Comparison of ENCODE assay signal across 17 cellular contexts in genomic region chr2:101295895-101296294, GRCh38. TPM values are rescaled to one million over a fixed set of nuclear protein-coding genes. Genes with fewer than 3 reads are reported as not detected.
DNase-seq lines count a peak whose midpoint lies in the region; ATAC-seq, FAIRE-seq and TF ChIP-seq lines count a peak whose summit lies in the region.
"Had no signal": no experiment of that assay in that cellular context is flagged by ENCODE, and none has a peak within 500 bp of the region (broad histone marks: within the 10 kb centered on the region; RNA-seq: fewer than 3 reads in every experiment).

No MANE protein-coding gene starts in this region.

- peaks cover 8% of the 10 kb centered on the region for H3K9me1 ChIP-seq in IMR-90 (ENCODE audit: insufficient read depth, low read length)

- no peaks in the 10 kb centered on the region for H3K27me3 ChIP-seq in CD4-positive, alpha-beta memory T cell (ENCODE audit: insufficient read depth, low read length)
- H3K27me3 ChIP-seq in IMR-90 (ENCODE audit: control insufficient read depth, insufficient read depth, low read length) (no peaks in the 10 kb centered on the region), HepG2 (ENCODE audit: control insufficient read depth in 1 of 2, insufficient read depth in 2 of 2, low read length in 2 of 2) (no peaks in the 10 kb centered on the region)
- H3K27me3 ChIP-seq: adrenal gland had no signal

- no peak overlapping the region for H2AK5ac ChIP-seq in IMR-90 (ENCODE audit: low read depth, low read length)

- H3K4me3 ChIP-seq in CD4-positive, alpha-beta memory T cell (ENCODE audit: low read length in 2 of 2) = no peak overlapping the region
- H3K4me3 ChIP-seq in IMR-90 (ENCODE audit: insufficient read depth, low read depth, low read length) (no peak overlapping the region), HepG2 (replicated peaks in 1 of 3; ENCODE audit: insufficient read depth in 1 of 3, low read depth in 2 of 3, low read length in 3 of 3) (no peak overlapping the region)
- H3K4me3 ChIP-seq: adrenal gland had no signal

- no peak overlapping the region for H3K27ac ChIP-seq in CD4-positive, alpha-beta memory T cell (ENCODE audit: low read depth, low read length)
- H3K27ac ChIP-seq in IMR-90 (ENCODE audit: insufficient read depth, low read length) (no peak overlapping the region), HepG2 (ENCODE audit: extremely low read length, insufficient read depth, low read length) (no peak overlapping the region)
- H3K27ac ChIP-seq: adrenal gland had no signal

- no peak overlapping the region for H2BK15ac ChIP-seq in IMR-90 (ENCODE audit: low read depth, low read length)

- TF ChIP-seq CTCF in IMR-90 (conservative IDR thresholded peaks at IDR 0.05; ENCODE audit: low read depth, low read length) = no peak
- no peak for TF ChIP-seq CTCF in HepG2 (CRISPR knock-in tag; IDR thresholded peaks at IDR 0.05)

- in situ Hi-C loops in IMR-90 (cut with MboI; ENCODE audit: low sequenced_read_pairs) (no loop called here), HepG2 (cut with HindIII; ENCODE audit: extremely low pct_ligation_motif_present, low pct_unique_long_range_greater_than_20kb) (no loop called here)

- H3K4ac ChIP-seq in IMR-90 (ENCODE audit: low read depth, low read length) = 0 out of 2 replicates have a peak overlapping the region, but pooled peaks have one; percentile 49

- peaks cover 86% of the 10 kb centered on the region for H3K79me2 ChIP-seq in HepG2 (ENCODE audit: insufficient read depth, low read length)

- no peaks in the 10 kb centered on the region for H3K27me3 Mint-ChIP-seq in CD4-positive, alpha-beta memory T cell
- H3K27me3 Mint-ChIP-seq in central memory CD8-positive, alpha-beta T cell = no peaks in the 10 kb centered on the region
- no peaks in the 10 kb centered on the region for H3K27me3 Mint-ChIP-seq in activated CD4-positive, alpha-beta T cell treated with anti-CD3 and anti-CD28 coated beads, Interleukin-2, amount 10 ng/mL, durations not matched to agents 24 days and 14 days
- H3K27me3 Mint-ChIP-seq: activated CD4-positive, alpha-beta T cell treated with anti-CD3 and anti-CD28 coated beads for 36 hours; dendritic cell treated with granulocyte-macrophage colony-stimulating factor and Interleukin-4, amounts not matched to agents 40 ng/mL and 50 ng/mL, for 4 days; stimulated activated naive CD8-positive, alpha-beta T cell treated with anti-CD3 and anti-CD28 coated beads, Interleukin-15, amount 100 ng/mL, for 72 hours had no signal

- H3K36me3 Mint-ChIP-seq in CD4-positive, alpha-beta memory T cell = peaks cover 3 to 71% of the 10 kb centered on the region in 2 donors
- H3K36me3 Mint-ChIP-seq in central memory CD8-positive, alpha-beta T cell (ENCODE audit: insufficient read depth) = peaks cover 41% of the 10 kb centered on the region
- peaks cover 44% of the 10 kb centered on the region for H3K36me3 Mint-ChIP-seq in activated CD4-positive, alpha-beta T cell treated with anti-CD3 and anti-CD28 coated beads, Interleukin-2, amount 10 ng/mL, durations not matched to agents 24 days and 14 days (ENCODE audit: low read depth)

- H3K4me1 Mint-ChIP-seq in CD4-positive, alpha-beta memory T cell = peaks cover 48 to 87% (median 57%) of the 10 kb centered on the region in 4 donors
- peaks cover 53% of the 10 kb centered on the region for H3K4me1 Mint-ChIP-seq in central memory CD8-positive, alpha-beta T cell
- peaks cover 31% of the 10 kb centered on the region for H3K4me1 Mint-ChIP-seq in activated CD4-positive, alpha-beta T cell treated with anti-CD3 and anti-CD28 coated beads, Interleukin-2, amount 10 ng/mL, durations not matched to agents 24 days and 14 days

- H3K36me3 ChIP-seq in CD4-positive, alpha-beta memory T cell (ENCODE audit: insufficient read depth, low read length) = peaks cover 28% of the 10 kb centered on the region
- H3K36me3 ChIP-seq in IMR-90 (ENCODE audit: control insufficient read depth, insufficient read depth, low read length) = peaks cover 4% of the 10 kb centered on the region; the same call in 1 of the 2 replicates
- H3K36me3 ChIP-seq in HepG2 (replicated peaks in 1 of 2; ENCODE audit: control insufficient read depth in 1 of 2, insufficient read depth in 2 of 2, low read length in 2 of 2) = peaks cover 15 to 77% of the 10 kb centered on the region in 2 experiments

- H2BK120ac ChIP-seq in IMR-90 (ENCODE audit: low read depth, low read length) = 0 out of 2 replicates have a peak overlapping the region, but pooled peaks have one; percentile 45

- no peak for TF ChIP-seq POLR2A in IMR-90 (IDR thresholded peaks at IDR 0.05; ENCODE audit: low read depth, low read length)
- TF ChIP-seq POLR2A in HepG2 (IDR thresholded peaks at IDR 0.05; ENCODE audit: insufficient read depth in 1 of 2, low read depth in 2 of 2, low read length in 2 of 2) = no peak

- no peak overlapping the region for H2AK9ac ChIP-seq in IMR-90 (replicated peaks; ENCODE audit: low read depth, low read length, poor library complexity)

- no peak overlapping the region for H4K5ac ChIP-seq in IMR-90 (ENCODE audit: low read depth, low read length)

- peak overlapping the region; percentile 88 for H2BK5ac ChIP-seq in IMR-90 (ENCODE audit: low read depth, low read length, poor library complexity, severe bottlenecking)

- intact Hi-C loops in CD4-positive, alpha-beta memory T cell (cut with micrococcal nuclease) = no loop called here
- intact Hi-C loops in IMR-90 (cut with micrococcal nuclease) = no loop called here
- intact Hi-C loops in HepG2 (cut with micrococcal nuclease; ENCODE audit: unreplicated experiment) = no loop called here
- intact Hi-C loops in activated CD4-positive, alpha-beta T cell treated with anti-CD3 and anti-CD28 coated beads, Interleukin-2, amount 10 ng/mL, durations not matched to agents 24 days and 14 days (cut with micrococcal nuclease) = no loop called here

- H3K79me1 ChIP-seq in IMR-90 (ENCODE audit: low read depth in 1 of 2, low read length in 2 of 2) = peaks cover 24 to 66% of the 10 kb centered on the region in 2 experiments

- H4K8ac ChIP-seq in IMR-90 (ENCODE audit: low read depth in 2 of 2, low read length in 2 of 2) = peak overlapping the region in 1 of 2 experiments; percentile 61; a peak in 1 of 4 replicates

- WGBS in IMR-90 (ENCODE audit: extremely low coverage in 2 of 2, insufficient read length in 1 of 2), 2 experiments = no CpG with 5 or more reads among the region's 2 CpGs
- 95% methylated on average over 2 of the region's 2 CpGs for WGBS in HepG2 (ENCODE audit: low lambda C conversion rate)

- TF ChIP-seq EP300 in HepG2 (IDR thresholded peaks at IDR 0.05; ENCODE audit: low read depth in 2 of 2, low read length in 2 of 2) (no peak), HepG2 (CRISPR knock-in tag; IDR thresholded peaks at IDR 0.05; ENCODE audit: borderline replicate concordance) (no peak)

- POLR2A ChIA-PET in CD4-positive, alpha-beta memory T cell (lab: Charles Lee; ENCODE audit: partially characterized antibody) = interaction anchor here (1.0 to 2.5 kb wide), 3 partner anchors 11 to 42 kb away, joined by 5 to 6 read pairs (median 5); partner anchors contain the start of gene CNOT11
- POLR2A ChIA-PET in IMR-90 (lab: Charles Lee; ENCODE audit: unreplicated experiment) (no interaction called here), HepG2 (lab: Yijun Ruan, JAX) (interaction anchor here (1.0 to 1.7 kb wide), 2 partner anchors 8 to 13 kb away, joined by 3 to 7 read pairs; partner anchors contain the start of gene RNF149)

- H3K9ac ChIP-seq in IMR-90 (ENCODE audit: low read depth, low read length) = no peak overlapping the region
- no peak overlapping the region for H3K9ac ChIP-seq in HepG2 (ENCODE audit: insufficient read depth, low read depth, low read length)

- peak overlapping the region; percentile 76; the same call in 1 of the 2 replicates for H3K18ac ChIP-seq in IMR-90 (ENCODE audit: low read depth, low read length)

- dilution Hi-C loops in IMR-90 (cut with HindIII; ENCODE audit: low sequenced_read_pairs, unreplicated experiment) = no loop called here

- H4K91ac ChIP-seq in IMR-90 (ENCODE audit: insufficient read depth, low read depth, low read length) = no peak overlapping the region

- CTCF ChIA-PET in CD4-positive, alpha-beta memory T cell (lab: Charles Lee; ENCODE audit: partially characterized antibody) = interaction anchor here (1.1 to 2.0 kb wide), 2 partner anchors 24 to 49 kb away, joined by 3 to 4 read pairs; no protein-coding TSS in a partner anchor
- CTCF ChIA-PET in IMR-90 (lab: Yijun Ruan, JAX) = interaction anchor here (0.6 kb wide), 1 partner anchor 51 kb away, joined by 3 read pairs; no protein-coding TSS in a partner anchor
- CTCF ChIA-PET in HepG2 (lab: Yijun Ruan, JAX; ENCODE audit: low intra/inter-chr PET ratio, low total read pairs) = no interaction called here

- peak overlapping the region; percentile 67 for H3K4me2 ChIP-seq in IMR-90 (ENCODE audit: low read depth, low read length)
- no peak overlapping the region for H3K4me2 ChIP-seq in HepG2 (ENCODE audit: low read depth, low read length)

- peak overlapping the region in 6 of 8 donors; percentile 21 to 81 (median 51) for H3K4me3 Mint-ChIP-seq in CD4-positive, alpha-beta memory T cell
- H3K4me3 Mint-ChIP-seq in central memory CD8-positive, alpha-beta T cell = peak overlapping the region; percentile 1
- H3K4me3 Mint-ChIP-seq in activated CD4-positive, alpha-beta T cell treated with anti-CD3 and anti-CD28 coated beads, Interleukin-2, amount 10 ng/mL, durations not matched to agents 24 days and 14 days = no peak overlapping the region
- H3K4me3 Mint-ChIP-seq: activated CD4-positive, alpha-beta T cell treated with anti-CD3 and anti-CD28 coated beads for 36 hours; dendritic cell treated with granulocyte-macrophage colony-stimulating factor and Interleukin-4, amounts not matched to agents 40 ng/mL and 50 ng/mL, for 4 days; stimulated activated naive CD8-positive, alpha-beta T cell treated with anti-CD3 and anti-CD28 coated beads, Interleukin-15, amount 100 ng/mL, for 72 hours had no signal

- H3K14ac ChIP-seq in IMR-90 (replicated peaks; ENCODE audit: low read depth, low read length) = 0 out of 2 replicates have a peak overlapping the region, but pooled peaks have one; percentile 56

- peak; percentile 94 for ATAC-seq in IMR-90 (ENCODE audit: low read depth)
- ATAC-seq in central memory CD8-positive, alpha-beta T cell (replicated peaks; ENCODE audit: extremely low read depth, poor library complexity, severe bottlenecking) = no peak
- no peak for ATAC-seq in HepG2
- no peak for ATAC-seq in GM21515 (IDR thresholded peaks at IDR 0.05; ENCODE audit: unreplicated experiment)
- ATAC-seq: activated CD4-positive, alpha-beta T cell treated with anti-CD3 and anti-CD28 coated beads for 36 hours; stimulated activated naive CD8-positive, alpha-beta T cell treated with anti-CD3 and anti-CD28 coated beads, Interleukin-15, amount 100 ng/mL, for 72 hours had no signal

- peaks cover 68% of the 10 kb centered on the region for H3K4me1 ChIP-seq in CD4-positive, alpha-beta memory T cell (ENCODE audit: insufficient read depth, low read length)
- H3K4me1 ChIP-seq in IMR-90 (ENCODE audit: control insufficient read depth, insufficient read depth, low read length) (peaks cover 6% of the 10 kb centered on the region), HepG2 (ENCODE audit: insufficient read depth, low read length) (peaks cover 52% of the 10 kb centered on the region)

- FAIRE-seq in HepG2 (lab: Jason Lieb, UNC) = no peak

- H3K9me3 ChIP-seq in CD4-positive, alpha-beta memory T cell (ENCODE audit: control insufficient read depth in 1 of 2, low read length in 2 of 2) = no peaks in the 10 kb centered on the region
- H3K9me3 ChIP-seq in IMR-90 (ENCODE audit: control insufficient read depth, insufficient read depth, low read length) = no peaks in the 10 kb centered on the region
- H3K9me3 ChIP-seq in HepG2 (ENCODE audit: low read length) = no peaks in the 10 kb centered on the region
- H3K9me3 ChIP-seq: adrenal gland had no signal

- peak overlapping the region in 6 of 7 donors; percentile 8 to 96 (median 72) for H3K27ac Mint-ChIP-seq in CD4-positive, alpha-beta memory T cell
- peak overlapping the region; percentile 67 for H3K27ac Mint-ChIP-seq in central memory CD8-positive, alpha-beta T cell (ENCODE audit: low read depth)
- no peak overlapping the region for H3K27ac Mint-ChIP-seq in activated CD4-positive, alpha-beta T cell treated with anti-CD3 and anti-CD28 coated beads, Interleukin-2, amount 10 ng/mL, durations not matched to agents 24 days and 14 days
- H3K27ac Mint-ChIP-seq: activated CD4-positive, alpha-beta T cell treated with anti-CD3 and anti-CD28 coated beads for 36 hours; dendritic cell treated with granulocyte-macrophage colony-stimulating factor and Interleukin-4, amounts not matched to agents 40 ng/mL and 50 ng/mL, for 4 days; stimulated activated naive CD8-positive, alpha-beta T cell treated with anti-CD3 and anti-CD28 coated beads, Interleukin-15, amount 100 ng/mL, for 72 hours had no signal

- H3K56ac ChIP-seq in IMR-90 (ENCODE audit: extremely low read depth, insufficient read depth, low read length) = no peak overlapping the region

- DNase-seq in CD4-positive, alpha-beta memory T cell = no peak
- DNase-seq in IMR-90 (peak; percentile 86), HepG2 (ENCODE audit: low spot score) (no peak), NCI-H1417 (lab: John Stamatoyannopoulos, UW) (no peak), COR-L47 (lab: John Stamatoyannopoulos, UW) (no peak)
- no peak for DNase-seq in central memory CD8-positive, alpha-beta T cell (ENCODE audit: low spot score in 2 of 2)
- no peak for DNase-seq in activated CD4-positive, alpha-beta T cell treated with anti-CD3 and anti-CD28 coated beads, Interleukin-2, amount 10 ng/mL, durations not matched to agents 24 days and 14 days
- DNase-seq: activated CD4-positive, alpha-beta T cell treated with anti-CD3 and anti-CD28 coated beads for 36 hours; hippocampal formation; NCI-H1417 treated with DMSO at 0.1 percent for 48 hours; NCI-H226; SHP77; stimulated activated naive CD8-positive, alpha-beta T cell treated with anti-CD3 and anti-CD28 coated beads, Interleukin-15, amount 100 ng/mL, for 72 hours; T1000 had no signal

- peaks cover 48% of the 10 kb centered on the region for H4K20me1 ChIP-seq in IMR-90 (ENCODE audit: insufficient read depth, low read length)
- H4K20me1 ChIP-seq in HepG2 (ENCODE audit: insufficient read depth, low read length) = peaks cover 56% of the 10 kb centered on the region

- TF ChIP-seq RAD21 in IMR-90 (IDR thresholded peaks at IDR 0.05; ENCODE audit: low read length) (no peak), HepG2 (CRISPR knock-in tag; IDR thresholded peaks at IDR 0.05) (no peak)

- no TSS peak for BruUV-seq in IMR-90 (replicated peaks; lab: Mats Ljungman, UMichigan)
- no TSS peak for BruUV-seq in HepG2 (replicated peaks; lab: Mats Ljungman, UMichigan)

- no peak overlapping the region for H3K23ac ChIP-seq in IMR-90 (ENCODE audit: low read depth, low read length)

- no peak overlapping the region for H2BK20ac ChIP-seq in IMR-90 (ENCODE audit: low read depth, low read length)

- H2AFZ ChIP-seq in IMR-90 (replicated peaks; ENCODE audit: low read length, poor library complexity) = no peak overlapping the region
- H2AFZ ChIP-seq in HepG2 (ENCODE audit: low read length) = no peak overlapping the region

- no peaks in the 10 kb centered on the region for H3K9me3 Mint-ChIP-seq in CD4-positive, alpha-beta memory T cell
- H3K9me3 Mint-ChIP-seq in central memory CD8-positive, alpha-beta T cell = no peaks in the 10 kb centered on the region
- H3K9me3 Mint-ChIP-seq in activated CD4-positive, alpha-beta T cell treated with anti-CD3 and anti-CD28 coated beads, Interleukin-2, amount 10 ng/mL, durations not matched to agents 24 days and 14 days = no peaks in the 10 kb centered on the region
- H3K9me3 Mint-ChIP-seq: dendritic cell treated with granulocyte-macrophage colony-stimulating factor and Interleukin-4, amounts not matched to agents 40 ng/mL and 50 ng/mL, for 4 days; stimulated activated naive CD8-positive, alpha-beta T cell treated with anti-CD3 and anti-CD28 coated beads, Interleukin-15, amount 100 ng/mL, for 72 hours had no signal

RNA-seq across cellular contexts. Expression of gene RNF149, which starts 12.6 kb away (rescaled TPM):
- 100 to 1,000 TPM; 138 to 154 TPM for total RNA-seq in CD4-positive, alpha-beta memory T cell
- 10 to 100 TPM; 67.6 to 94.6 TPM for polyA plus RNA-seq in CD4-positive, alpha-beta memory T cell
- 18.6 and 26.4 TPM in 2 replicates for total RNA-seq in IMR-90 (2012; rRNA removed)
- 13.0 and 14.5 TPM in 2 replicates for polyA plus RNA-seq in IMR-90 (2012; rRNA removed)
- polyA plus RNA-seq in IMR-90 (2012; cell fraction: cytosol; rRNA removed) = 6.0 and 11.0 TPM in 2 replicates
- polyA plus RNA-seq in IMR-90 (2012; cell fraction: nucleus; rRNA removed; ENCODE audit: low replicate concordance) = 24.2 and 39.6 TPM in 2 replicates
- total RNA-seq in HepG2 (2016; rRNA removed; fragmentation: Illumina TruSeq; extraction: Trizol) = 45.7 and 109 TPM in 2 replicates
- 31.6 and 37.7 TPM in 2 replicates for total RNA-seq in HepG2 (2016; cell fraction: cytosol; rRNA removed; fragmentation: Illumina TruSeq; extraction: Trizol; ENCODE audit: low read depth)
- 40.9 and 111 TPM in 2 replicates for total RNA-seq in HepG2 (2016; cell fraction: insoluble cytoplasmic fraction; rRNA removed; fragmentation: Illumina TruSeq; extraction: Trizol)
- total RNA-seq in HepG2 (2016; cell fraction: membrane; rRNA removed; fragmentation: Illumina TruSeq; extraction: Trizol) = 40.3 and 50.9 TPM in 2 replicates
- 138 and 175 TPM in 2 replicates for total RNA-seq in HepG2 (2016; cell fraction: nucleus; rRNA removed; fragmentation: Illumina TruSeq; extraction: Trizol)
- 87.2 and 87.6 TPM in 2 replicates for polyA plus RNA-seq in HepG2 (2011; rRNA removed)
- 33.2 and 46.3 TPM in 2 replicates for polyA plus RNA-seq in HepG2 (2011; cell fraction: cytosol; rRNA removed)
- polyA plus RNA-seq in HepG2 (2011; cell fraction: nucleus; rRNA removed) = 67.6 and 82.1 TPM in 2 replicates
- 91.6 and 103 TPM in 2 replicates for polyA plus RNA-seq in HepG2 (2012)
- 12.2 and 15.7 TPM in 2 replicates for polyA plus RNA-seq in HepG2 (2016; cell fraction: cytosol; fragmentation: Illumina TruSeq; extraction: Trizol; ENCODE audit: low read depth)
- 37.5 and 38.4 TPM in 2 replicates for polyA plus RNA-seq in HepG2 (2016; cell fraction: insoluble cytoplasmic fraction; fragmentation: Illumina TruSeq; extraction: Trizol; ENCODE audit: low read depth)
- polyA plus RNA-seq in HepG2 (2016; cell fraction: membrane; fragmentation: Illumina TruSeq; extraction: Trizol; ENCODE audit: low read depth) = 22.7 and 27.3 TPM in 2 replicates
- 273 and 274 TPM in 2 replicates for polyA plus RNA-seq in HepG2 (2016; cell fraction: nucleus; fragmentation: Illumina TruSeq; extraction: Trizol; ENCODE audit: insufficient read depth, low read depth)
- 41.3 and 47.7 TPM in 2 replicates for polyA minus RNA-seq in HepG2 (2011; rRNA and poly(A)+ RNA removed; ENCODE audit: low replicate concordance)
- 41.9 and 57.0 TPM in 2 replicates for polyA minus RNA-seq in HepG2 (2011; cell fraction: cytosol; rRNA and poly(A)+ RNA removed)
- 147 and 171 TPM in 2 replicates for polyA minus RNA-seq in HepG2 (2011; cell fraction: nucleus; rRNA and poly(A)+ RNA removed)
- total RNA-seq in activated CD4-positive, alpha-beta T cell treated with anti-CD3 and anti-CD28 coated beads, Interleukin-2, amount 10 ng/mL, durations not matched to agents 24 days and 14 days = 40.3 and 40.7 TPM in 2 replicates

RNA-seq across cellular contexts. Expression of gene CNOT11, which starts 43.2 kb away (rescaled TPM):
- 10 to 100 TPM; 53.8 to 56.9 TPM for total RNA-seq in CD4-positive, alpha-beta memory T cell
- 10 to 100 TPM; 62.2 to 75.5 TPM for polyA plus RNA-seq in CD4-positive, alpha-beta memory T cell
- total RNA-seq in IMR-90 (2012; rRNA removed) (33.6 and 36.4 TPM in 2 replicates), HepG2 (2016; rRNA removed; fragmentation: Illumina TruSeq; extraction: Trizol) (100 and 114 TPM in 2 replicates)
- polyA plus RNA-seq in IMR-90 (2012; rRNA removed) (50.3 and 55.8 TPM in 2 replicates), HepG2 (2011; rRNA removed) (202 and 209 TPM in 2 replicates)
- 15.6 and 40.7 TPM in 2 replicates for polyA plus RNA-seq in IMR-90 (2012; cell fraction: cytosol; rRNA removed)
- polyA plus RNA-seq in IMR-90 (2012; cell fraction: nucleus; rRNA removed; ENCODE audit: low replicate concordance) = 19.1 and 76.4 TPM in 2 replicates
- total RNA-seq in HepG2 (2016; cell fraction: cytosol; rRNA removed; fragmentation: Illumina TruSeq; extraction: Trizol; ENCODE audit: low read depth) = 34.2 and 39.4 TPM in 2 replicates
- total RNA-seq in HepG2 (2016; cell fraction: insoluble cytoplasmic fraction; rRNA removed; fragmentation: Illumina TruSeq; extraction: Trizol) = 93.7 and 119 TPM in 2 replicates
- 65.8 and 70.3 TPM in 2 replicates for total RNA-seq in HepG2 (2016; cell fraction: membrane; rRNA removed; fragmentation: Illumina TruSeq; extraction: Trizol)
- 79.5 and 91.1 TPM in 2 replicates for total RNA-seq in HepG2 (2016; cell fraction: nucleus; rRNA removed; fragmentation: Illumina TruSeq; extraction: Trizol)
- polyA plus RNA-seq in HepG2 (2011; cell fraction: cytosol; rRNA removed) = 91.7 and 128 TPM in 2 replicates
- polyA plus RNA-seq in HepG2 (2011; cell fraction: nucleus; rRNA removed) = 359 and 415 TPM in 2 replicates
- polyA plus RNA-seq in HepG2 (2012) = 100 and 126 TPM in 2 replicates
- polyA plus RNA-seq in HepG2 (2016; cell fraction: cytosol; fragmentation: Illumina TruSeq; extraction: Trizol; ENCODE audit: low read depth) = 35.1 and 35.8 TPM in 2 replicates
- polyA plus RNA-seq in HepG2 (2016; cell fraction: insoluble cytoplasmic fraction; fragmentation: Illumina TruSeq; extraction: Trizol; ENCODE audit: low read depth) = 160 and 184 TPM in 2 replicates
- polyA plus RNA-seq in HepG2 (2016; cell fraction: membrane; fragmentation: Illumina TruSeq; extraction: Trizol; ENCODE audit: low read depth) = 62.2 and 66.8 TPM in 2 replicates
- polyA plus RNA-seq in HepG2 (2016; cell fraction: nucleus; fragmentation: Illumina TruSeq; extraction: Trizol; ENCODE audit: insufficient read depth, low read depth) = 277 TPM in 2 replicates
- 74.3 and 87.7 TPM in 2 replicates for polyA minus RNA-seq in HepG2 (2011; rRNA and poly(A)+ RNA removed; ENCODE audit: low replicate concordance)
- polyA minus RNA-seq in HepG2 (2011; cell fraction: cytosol; rRNA and poly(A)+ RNA removed) = 102 and 132 TPM in 2 replicates
- polyA minus RNA-seq in HepG2 (2011; cell fraction: nucleus; rRNA and poly(A)+ RNA removed) = 80.2 and 123 TPM in 2 replicates
- total RNA-seq in activated CD4-positive, alpha-beta T cell treated with anti-CD3 and anti-CD28 coated beads, Interleukin-2, amount 10 ng/mL, durations not matched to agents 24 days and 14 days = 65.0 and 69.6 TPM in 2 replicates
